ENCODE assay signal across 20 cellular contexts in genomic region chr2:128775064-128775347, GRCh38.
DNase-seq lines count a peak whose midpoint lies in the region; ATAC-seq and TF ChIP-seq lines count a peak whose summit lies in the region.
"Had no signal": no experiment of that assay in that cellular context is flagged by ENCODE, and none has a peak within 500 bp of the region (broad histone marks: within the 10 kb centered on the region; RNA-seq: fewer than 3 reads in every experiment).

No MANE protein-coding gene starts in this region.

- no peaks in the 10 kb centered on the region for H3F3A ChIP-seq in GM23338 (replicated peaks; ENCODE audit: low read depth)

- H3K79me2 ChIP-seq in GM23338 (replicated peaks; ENCODE audit: insufficient read depth) (no peaks in the 10 kb centered on the region), hepatocyte (no peaks in the 10 kb centered on the region)

- no peaks in the 10 kb centered on the region for H3K36me3 Mint-ChIP-seq in activated naive CD8-positive, alpha-beta T cell treated with anti-CD3 and anti-CD28 coated beads, Interleukin-2, amount 50 U/mL, for 24 hours (ENCODE audit: low read depth)
- H3K36me3 Mint-ChIP-seq in activated naive CD8-positive, alpha-beta T cell treated with anti-CD3 and anti-CD28 coated beads for 36 hours, result no peaks in the 10 kb centered on the region
- H3K36me3 Mint-ChIP-seq in mesothelial cell of epicardium, result no peaks in the 10 kb centered on the region
- no peaks in the 10 kb centered on the region for H3K36me3 Mint-ChIP-seq in GM23338 (ENCODE audit: low read depth)

- H3K9me3 ChIP-seq in vagina, result no peaks in the 10 kb centered on the region
- H3K9me3 ChIP-seq in hepatocyte (ENCODE audit: low read depth), result no peaks in the 10 kb centered on the region
- H3K9me3 ChIP-seq: BE2C, Caco-2 had no signal

- no peak overlapping the region for H3K4me3 ChIP-seq in vagina
- no peak overlapping the region for H3K4me3 ChIP-seq in GM23338
- H3K4me3 ChIP-seq in hepatocyte, result no peak overlapping the region

- DNase-seq in activated naive CD8-positive, alpha-beta T cell treated with anti-CD3 and anti-CD28 coated beads, Interleukin-2, amount 50 U/mL, for 24 hours, result no peak
- no peak for DNase-seq in activated naive CD8-positive, alpha-beta T cell treated with anti-CD3 and anti-CD28 coated beads for 36 hours
- peak; percentile 65 for DNase-seq in cardiac septum (ENCODE audit: low spot score)
- DNase-seq in mesothelial cell of epicardium (ENCODE audit: low spot score in 2 of 2, unreplicated experiment in 2 of 2), result peak in 1 of 2 experiments; percentile 34
- DNase-seq in vagina (ENCODE audit: extremely low spot score in 2 of 2), result peak; percentile 47 to 67
- DNase-seq in GM23338 (ENCODE audit: low spot score), result no peak
- DNase-seq in dedifferentiated amniotic fluid mesenchymal stem cell (ENCODE audit: extremely low spot score), result no peak
- DNase-seq in hepatocyte (ENCODE audit: low spot score), result no peak
- DNase-seq: BE2C, Caco-2, DMS153, GDM1, MM.1S, NCI-H1105, NCI-H2081 treated with DMSO at 0.1 percent for 48 hours, NCI-H510A treated with DMSO at 0.1 percent for 48 hours, NCI-H774, OCI-M1, SHP77 treated with DMSO at 0.1 percent for 48 hours had no signal

- H3K4me1 Mint-ChIP-seq in activated naive CD8-positive, alpha-beta T cell treated with anti-CD3 and anti-CD28 coated beads, Interleukin-2, amount 50 U/mL, for 24 hours, result no peaks in the 10 kb centered on the region
- no peaks in the 10 kb centered on the region for H3K4me1 Mint-ChIP-seq in activated naive CD8-positive, alpha-beta T cell treated with anti-CD3 and anti-CD28 coated beads for 36 hours
- H3K4me1 Mint-ChIP-seq in mesothelial cell of epicardium (peaks cover 45% of the 10 kb centered on the region), GM23338 (peaks cover 13% of the 10 kb centered on the region)

- H3K4me3 Mint-ChIP-seq in activated naive CD8-positive, alpha-beta T cell treated with anti-CD3 and anti-CD28 coated beads, Interleukin-2, amount 50 U/mL, for 24 hours, result no peak overlapping the region
- no peak overlapping the region for H3K4me3 Mint-ChIP-seq in activated naive CD8-positive, alpha-beta T cell treated with anti-CD3 and anti-CD28 coated beads for 36 hours
- H3K4me3 Mint-ChIP-seq in mesothelial cell of epicardium (no peak overlapping the region), GM23338 (no peak overlapping the region)
- H3K4me3 Mint-ChIP-seq: CD4-positive, alpha-beta T cell had no signal

- ATAC-seq in activated naive CD8-positive, alpha-beta T cell treated with anti-CD3 and anti-CD28 coated beads, Interleukin-2, amount 50 U/mL, for 24 hours, result peak; percentile 31
- no peak for ATAC-seq in GM23338

- TF ChIP-seq POLR2A in vagina (IDR thresholded peaks at IDR 0.05), result no peak

- TF ChIP-seq CTCF in mesothelial cell of epicardium (IDR thresholded peaks at IDR 0.05; ENCODE audit: unreplicated experiment) (no peak), vagina (IDR thresholded peaks at IDR 0.05) (no peak), GM23338 (conservative IDR thresholded peaks at IDR 0.05; ENCODE audit: low read depth in 2 of 2) (no peak), hepatocyte (IDR thresholded peaks at IDR 0.05; ENCODE audit: poor library complexity) (no peak)

- H3K9me3 Mint-ChIP-seq in activated naive CD8-positive, alpha-beta T cell treated with anti-CD3 and anti-CD28 coated beads, Interleukin-2, amount 50 U/mL, for 24 hours, result no peaks in the 10 kb centered on the region
- no peaks in the 10 kb centered on the region for H3K9me3 Mint-ChIP-seq in activated naive CD8-positive, alpha-beta T cell treated with anti-CD3 and anti-CD28 coated beads for 36 hours
- H3K9me3 Mint-ChIP-seq in mesothelial cell of epicardium (peaks cover 6% of the 10 kb centered on the region), GM23338 (no peaks in the 10 kb centered on the region)
- H3K9me3 Mint-ChIP-seq: CD4-positive, alpha-beta T cell had no signal

- H3K4me1 ChIP-seq in vagina (no peaks in the 10 kb centered on the region), GM23338 (ENCODE audit: insufficient read depth) (peaks cover 9% of the 10 kb centered on the region), hepatocyte (ENCODE audit: insufficient read depth) (no peaks in the 10 kb centered on the region)
- H3K4me1 ChIP-seq: BE2C, Caco-2 had no signal

- H3K36me3 ChIP-seq in vagina (no peaks in the 10 kb centered on the region), GM23338 (ENCODE audit: insufficient read depth) (no peaks in the 10 kb centered on the region), hepatocyte (replicated peaks; ENCODE audit: insufficient read depth, low read depth) (no peaks in the 10 kb centered on the region)
- H3K36me3 ChIP-seq: BE2C had no signal

- intact Hi-C loops in cardiac septum (cut with DNase I) (no loop called here), vagina (cut with DNase I) (no loop called here)

- H3K27me3 ChIP-seq in vagina (no peaks in the 10 kb centered on the region), GM23338 (ENCODE audit: insufficient read depth) (no peaks in the 10 kb centered on the region), hepatocyte (no peaks in the 10 kb centered on the region)
- H3K27me3 ChIP-seq: BE2C had no signal

- no peak overlapping the region for H2AFZ ChIP-seq in GM23338
- H2AFZ ChIP-seq in hepatocyte, result no peak overlapping the region

- H3K27ac ChIP-seq in vagina (no peak overlapping the region), GM23338 (ENCODE audit: low read depth) (no peak overlapping the region), hepatocyte (no peak overlapping the region)

- 61% methylated on average over 4 of the region's 4 CpGs for WGBS in hepatocyte (ENCODE audit: low lambda C conversion rate, missing lambda C conversion rate)

- no peak overlapping the region for H3K27ac Mint-ChIP-seq in activated naive CD8-positive, alpha-beta T cell treated with anti-CD3 and anti-CD28 coated beads, Interleukin-2, amount 50 U/mL, for 24 hours
- H3K27ac Mint-ChIP-seq in activated naive CD8-positive, alpha-beta T cell treated with anti-CD3 and anti-CD28 coated beads for 36 hours, result no peak overlapping the region
- H3K27ac Mint-ChIP-seq in mesothelial cell of epicardium (peak overlapping the region; percentile 79), GM23338 (no peak overlapping the region)
- H3K27ac Mint-ChIP-seq: CD4-positive, alpha-beta T cell had no signal

- H3K27me3 Mint-ChIP-seq in activated naive CD8-positive, alpha-beta T cell treated with anti-CD3 and anti-CD28 coated beads, Interleukin-2, amount 50 U/mL, for 24 hours, result no peaks in the 10 kb centered on the region
- no peaks in the 10 kb centered on the region for H3K27me3 Mint-ChIP-seq in activated naive CD8-positive, alpha-beta T cell treated with anti-CD3 and anti-CD28 coated beads for 36 hours
- H3K27me3 Mint-ChIP-seq in mesothelial cell of epicardium (ENCODE audit: low read depth), result no peaks in the 10 kb centered on the region
- peaks cover under 1% of the 10 kb centered on the region for H3K27me3 Mint-ChIP-seq in GM23338 (ENCODE audit: insufficient read depth, low read depth, poor library complexity)
- H3K27me3 Mint-ChIP-seq: CD4-positive, alpha-beta T cell had no signal

- H4K20me1 ChIP-seq in GM23338 (replicated peaks; ENCODE audit: insufficient read depth) (no peaks in the 10 kb centered on the region), hepatocyte (ENCODE audit: insufficient read depth, poor library complexity, severe bottlenecking) (no peaks in the 10 kb centered on the region)

- H3K9me2 ChIP-seq in GM23338 (ENCODE audit: insufficient read depth) (no peaks in the 10 kb centered on the region), hepatocyte (replicated peaks; ENCODE audit: insufficient read depth) (no peaks in the 10 kb centered on the region)

- H3K4me2 ChIP-seq in GM23338, result no peak overlapping the region
- no peak overlapping the region for H3K4me2 ChIP-seq in hepatocyte

TF ChIP-seq in GM23338, 12 proteins besides CTCF, POLR2A, EP300 and RAD21 (continues in another document):
- TF ChIP-seq EZH2 (IDR thresholded peaks at IDR 0.05; ENCODE audit: low read depth, unreplicated experiment) (no peak), NANOG (IDR thresholded peaks at IDR 0.05; ENCODE audit: borderline replicate concordance) (no peak), ZNF331 (CRISPR knock-in tag; IDR thresholded peaks at IDR 0.05; ENCODE audit: low read depth) (no peak), ZNF114 (CRISPR knock-in tag; IDR thresholded peaks at IDR 0.05) (no peak), REST (IDR thresholded peaks at IDR 0.05; ENCODE audit: unreplicated experiment) (no peak), POLR2AphosphoS5 (IDR thresholded peaks at IDR 0.05; ENCODE audit: low read depth) (no peak), JUNB (IDR thresholded peaks at IDR 0.05; ENCODE audit: unreplicated experiment) (no peak), CREB1 (CRISPR knock-in tag; IDR thresholded peaks at IDR 0.05; ENCODE audit: low read depth) (no peak), STAT1 (IDR thresholded peaks at IDR 0.05; ENCODE audit: unreplicated experiment) (no peak), EZH2phosphoT487 (IDR thresholded peaks at IDR 0.05; ENCODE audit: unreplicated experiment) (no peak)

Comparison
In these comparisons a context has a peak if more than half of its experiments do, and no peak if none do; other contexts are left out.
1. DNase-seq: peak in cardiac septum (single experiment) and vagina (2 of 2); none in activated naive CD8-positive, alpha-beta T cell treated with anti-CD3 and anti-CD28 coated beads, Interleukin-2, amount 50 U/mL, for 24 hours (single experiment), activated naive CD8-positive, alpha-beta T cell treated with anti-CD3 and anti-CD28 coated beads for 36 hours (single experiment), GM23338 (single experiment), dedifferentiated amniotic fluid mesenchymal stem cell (single experiment) and hepatocyte (single experiment).